In the genomic region with DNA sequence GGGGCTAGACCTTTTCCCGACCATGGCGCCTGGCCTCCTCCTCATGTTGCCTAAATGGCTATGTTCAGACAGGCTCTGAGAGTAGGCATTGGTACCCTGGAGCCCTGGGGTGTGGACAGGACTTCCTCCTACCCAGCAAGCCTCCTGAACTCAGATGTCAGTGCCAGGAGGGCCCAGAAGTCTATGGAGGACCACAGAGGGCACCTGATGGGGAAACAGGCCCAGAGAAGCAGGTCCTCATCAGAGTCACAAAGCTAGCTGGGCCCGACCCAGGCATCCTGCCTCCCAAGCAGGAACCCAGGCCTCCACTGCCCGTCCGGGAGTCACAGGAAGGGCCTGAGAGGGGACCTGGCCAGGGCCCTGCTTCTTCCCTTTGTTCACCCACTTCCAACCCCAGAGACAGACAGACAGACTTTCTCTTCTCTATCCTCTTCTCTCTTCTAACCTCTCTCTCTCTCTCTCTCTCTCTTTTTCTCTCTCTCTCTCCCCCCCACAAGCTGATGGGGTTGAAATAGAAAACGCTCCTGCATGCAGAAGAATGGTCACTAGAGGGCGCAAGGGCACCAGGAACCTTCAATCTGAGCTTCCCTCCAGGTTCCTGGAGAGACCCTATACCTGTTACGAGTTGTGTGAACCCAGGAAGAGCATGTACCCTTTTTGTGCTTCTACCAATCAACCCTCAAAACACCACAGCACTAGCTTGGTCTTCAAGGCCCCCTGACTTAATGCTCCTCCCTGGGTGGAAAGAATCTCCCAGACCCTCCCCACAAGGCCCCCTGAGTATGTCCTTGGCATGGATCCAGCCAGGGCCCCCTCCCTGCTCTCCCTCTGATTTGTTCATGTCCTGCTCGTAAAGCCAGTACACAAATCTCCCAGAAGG, we compare ENCODE assay signal across 8 cellular contexts. TPM values are rescaled to one million over a fixed set of nuclear protein-coding genes. Genes with fewer than 3 reads are reported as not detected.
A peak's percentile ranks its signal among the peaks of the same experiment; 100 is the strongest.
DNase-seq lines count a peak whose midpoint lies in the region; ATAC-seq and TF ChIP-seq lines count a peak whose summit lies in the region.

No MANE protein-coding gene starts in this region.

- H3K4me1 ChIP-seq in heart right ventricle, result peaks cover 11 to 78% (median 33%) of the 10 kb centered on the region in 9 donors

- intact Hi-C loops in heart right ventricle (cut with DNase I), result loop anchor here (1.0 to 10.0 kb wide), 10 partner anchors 60 to 560 kb away; a partner anchor contains a TSS

- no peaks in the 10 kb centered on the region for H3K9me3 ChIP-seq in heart right ventricle

- no peaks in the 10 kb centered on the region for H3K27me3 ChIP-seq in heart right ventricle

- WGBS in heart right ventricle, 2 donors, result 52% methylated on average over 9 of the region's 9 CpGs

- peaks cover 0 to 31% (median 0%) of the 10 kb centered on the region in 9 donors for H3K36me3 ChIP-seq in heart right ventricle

- peak in 6 of 8 donors; percentile 5 to 33 (median 14) for ATAC-seq in heart right ventricle
- ATAC-seq in GM21367 (IDR thresholded peaks at IDR 0.05; ENCODE audit: unreplicated experiment), result no peak
- no peak for ATAC-seq in GM18520 (IDR thresholded peaks at IDR 0.05; ENCODE audit: unreplicated experiment)

- peak; percentile 84 to 94 (median 91) for TF ChIP-seq CTCF in heart right ventricle (IDR thresholded peaks at IDR 0.05)

- DNase-seq in GM04504 (ENCODE audit: low read depth) (peak; percentile 46), NCI-H1417 treated with DMSO at 0.1 percent for 48 hours (lab: John Stamatoyannopoulos, UW) (peak; percentile 14), T follicular helper cell (ENCODE audit: low read depth) (peak; percentile 73), heart right ventricle (peak in 1 of 2 donors; percentile 78), retina (peak; percentile 88)
- peak; percentile 55 for DNase-seq in activated naive CD8-positive, alpha-beta T cell treated with anti-CD3 and anti-CD28 coated beads, Interleukin-2, amount 50 U/mL, for 16 hours (ENCODE audit: low read depth, low spot score)

- H3K27ac ChIP-seq in heart right ventricle, result peak overlapping the region in 1 of 10 donors; percentile 72

- no peak overlapping the region for H3K4me3 ChIP-seq in heart right ventricle

RNA-seq across cellular contexts. Expression of a gene that starts 27.1 kb away (rescaled TPM):
- total RNA-seq in heart right ventricle, result 10 to 100 TPM; 30.4 to 68.3 (median 40.8) TPM
- polyA plus RNA-seq in heart right ventricle, result 10 to 100 TPM; 35.8 to 58.7 TPM

RNA-seq across cellular contexts. Expression of a gene that starts 50.9 kb away (rescaled TPM):
- total RNA-seq in heart right ventricle, result 10 to 100 TPM; 10.4 to 44.4 (median 30.2) TPM
- 10 to 100 TPM; 28.4 to 47.6 TPM for polyA plus RNA-seq in heart right ventricle

Comparison
In these comparisons a context has a peak if more than half of its experiments do, and no peak if none do; other contexts are left out.
1. ATAC-seq: peak in heart right ventricle (6 of 8); none in GM21367 (single experiment) and GM18520 (single experiment).